In genomic region chr7:142535123-142535779, GRCh38 we compare ENCODE assay signal across 8 cellular contexts.
DNase-seq lines count a peak whose midpoint lies in the region; ATAC-seq lines count a peak whose summit lies in the region.

No MANE protein-coding gene starts in this region.

- intact Hi-C loops in right cardiac atrium (cut with DNase I), result no loop called here

- 7% methylated on average over 7 of the region's 7 CpGs for WGBS in right cardiac atrium

- H3K27ac ChIP-seq in right cardiac atrium (ENCODE audit: low read length), result no peak overlapping the region

- H3K9me3 ChIP-seq in right cardiac atrium (ENCODE audit: control insufficient read depth, low read length), result no peaks in the 10 kb centered on the region

- peak; percentile 98 for ATAC-seq in GM21526 (IDR thresholded peaks at IDR 0.05; ENCODE audit: low FRiP score, unreplicated experiment)
- ATAC-seq in right cardiac atrium, result peak; percentile 51 to 61

- H3K4me1 ChIP-seq in right cardiac atrium (ENCODE audit: control insufficient read depth, insufficient read depth, low read length), result no peaks in the 10 kb centered on the region

- peak; percentile 68 for DNase-seq in GM03348 (ENCODE audit: low spot score)
- peak in 54 of 76 experiments; percentile 2 to 64 (median 30) for DNase-seq in HUDEP-2 (lab: John Stamatoyannopoulos, UW; ENCODE audit: unreplicated experiment in 76 of 76)
- DNase-seq in SKM-1 (lab: John Stamatoyannopoulos, UW; ENCODE audit: unreplicated experiment), result peak; percentile 66
- peak; percentile 79 for DNase-seq in activated naive CD4-positive, alpha-beta T cell treated with anti-CD3 and anti-CD28 coated beads, Interleukin-2, amount 50 U/mL, for 16 hours
- peak; percentile 40 to 60 (median 57) for DNase-seq in right cardiac atrium
- peak; percentile 51 to 70 for DNase-seq in stimulated activated CD4-positive, alpha-beta T cell treated with anti-CD3 and anti-CD28 coated beads, Interleukin-12 subunit alpha, Interleukin-12 subunit beta, amount 100 ng/mL, for 24 hours (ENCODE audit: low read depth in 2 of 2)
- no peak for DNase-seq in occipital lobe (lab: John Stamatoyannopoulos, UW)

- H3K27me3 ChIP-seq in right cardiac atrium (ENCODE audit: control insufficient read depth, insufficient read depth), result no peaks in the 10 kb centered on the region

- no peak overlapping the region for H3K4me3 ChIP-seq in right cardiac atrium (ENCODE audit: low read length)
